ENCODE assay signal across 8 cellular contexts in the genomic region with DNA sequence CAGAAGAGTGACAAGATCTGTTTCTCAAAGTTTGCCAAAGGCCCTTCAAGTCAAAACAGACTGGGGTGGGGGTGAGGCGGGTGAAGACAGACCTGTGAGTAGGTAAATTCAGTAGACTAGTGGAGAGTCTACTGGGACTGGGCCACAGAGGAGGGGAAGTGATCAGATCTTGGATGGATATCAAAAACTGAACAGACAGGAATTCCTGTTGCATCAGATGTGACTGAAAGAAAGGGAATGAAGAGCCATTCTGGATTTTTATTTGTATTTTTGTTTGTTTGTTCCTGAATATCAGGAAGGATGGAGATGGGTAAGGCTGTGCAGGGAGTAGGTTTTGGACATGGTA. TPM values are rescaled to one million over a fixed set of nuclear protein-coding genes. Genes with fewer than 3 reads are reported as not detected.
DNase-seq lines count a peak whose midpoint lies in the region; ATAC-seq, FAIRE-seq and TF ChIP-seq lines count a peak whose summit lies in the region.
"Not testable (repeated sequence)": the region's sequence is repeated elsewhere in the genome, so short reads cannot be mapped to it uniquely, and the experiment has no call there.

No MANE protein-coding gene starts in this region.

- H3K4me1 ChIP-seq in CD4-positive, alpha-beta memory T cell (ENCODE audit: insufficient read depth, low read length), result peaks cover 12% of the 10 kb centered on the region
- not testable (repeated sequence) for H3K4me1 ChIP-seq in HUES64 (ENCODE audit: insufficient read depth, low read length); ascending aorta; endothelial cell of umbilical vein (ENCODE audit: control insufficient read depth, extremely low read depth, insufficient read depth, low read length); iPS-18a (ENCODE audit: control insufficient read depth, low read depth, low read length); subcutaneous abdominal adipose tissue (ENCODE audit: control insufficient read depth in 5 of 5, insufficient read depth in 5 of 5, low read length in 5 of 5)

- peak overlapping the region; percentile 34 for H3K4me2 ChIP-seq in endothelial cell of umbilical vein (ENCODE audit: insufficient read depth, low read length)

- intact Hi-C loops in CD4-positive, alpha-beta memory T cell (cut with micrococcal nuclease), result loop anchor here (5.0 kb wide), 1 partner anchor 194 kb away; a partner anchor contains a TSS
- intact Hi-C loops in ascending aorta (cut with DNase I), result loop anchor here (5.0 kb wide), 1 partner anchor 39 kb away; a partner anchor contains a TSS
- intact Hi-C loops in endothelial cell of umbilical vein (cut with micrococcal nuclease), result not testable (repeated sequence)

- not testable (repeated sequence) for TF ChIP-seq CTCF in ascending aorta (IDR thresholded peaks at IDR 0.05); endothelial cell of umbilical vein (IDR thresholded peaks at IDR 0.05; ENCODE audit: extremely low read depth in 1 of 2, insufficient read depth in 1 of 2, low read depth in 1 of 2, low read length in 2 of 2); nephron progenitor cell (IDR thresholded peaks at IDR 0.05)

- peak overlapping the region; percentile 75 to 88 (median 80) for H3K4me3 Mint-ChIP-seq in CD4-positive, alpha-beta memory T cell
- H3K4me3 Mint-ChIP-seq in T-helper 17 cell, result peak overlapping the region; percentile 67
- H3K4me3 Mint-ChIP-seq in nephron progenitor cell, result peak overlapping the region; percentile 85

- not testable (repeated sequence) for H3K79me2 ChIP-seq in endothelial cell of umbilical vein (ENCODE audit: control insufficient read depth, insufficient read depth, low read length)

- H3K36me3 Mint-ChIP-seq in CD4-positive, alpha-beta memory T cell, result peaks cover 48 to 54% of the 10 kb centered on the region in 2 donors
- not testable (repeated sequence) for H3K36me3 Mint-ChIP-seq in T-helper 17 cell (ENCODE audit: low read depth)
- H3K36me3 Mint-ChIP-seq in nephron progenitor cell (ENCODE audit: low read depth), result peaks cover 76% of the 10 kb centered on the region

- POLR2A ChIA-PET in CD4-positive, alpha-beta memory T cell (lab: Charles Lee; ENCODE audit: partially characterized antibody), result interaction anchor here (1.1 kb wide), 2 partner anchors 193 to 327 kb away, joined by 3 to 4 read pairs; a partner anchor contains a TSS
- POLR2A ChIA-PET in endothelial cell of umbilical vein (lab: Charles Lee), result not testable (repeated sequence)

- H3K9me3 ChIP-seq in CD4-positive, alpha-beta memory T cell (ENCODE audit: control insufficient read depth in 1 of 2, low read length in 2 of 2); HUES64 (ENCODE audit: insufficient read depth, low read depth, low read length); endothelial cell of umbilical vein (replicated peaks; ENCODE audit: control insufficient read depth, insufficient read depth, low read length); iPS-18a (ENCODE audit: control insufficient read depth, low read depth, low read length); subcutaneous abdominal adipose tissue (ENCODE audit: control insufficient read depth in 5 of 5, low read length in 5 of 5): not testable (repeated sequence)
- peaks cover 13% of the 10 kb centered on the region for H3K9me3 ChIP-seq in T-helper 17 cell (ENCODE audit: control insufficient read depth, low read length, poor library complexity, severe bottlenecking)
- H3K9me3 ChIP-seq in ascending aorta, result peaks cover 1 to 18% of the 10 kb centered on the region in 2 donors

- WGBS in HUES64, result no CpG with 5 or more reads among the region's 1 CpG

- H3K4me1 Mint-ChIP-seq in CD4-positive, alpha-beta memory T cell, result peaks cover 10 to 20% (median 15%) of the 10 kb centered on the region in 4 donors
- H3K4me1 Mint-ChIP-seq in T-helper 17 cell, result not testable (repeated sequence)
- H3K4me1 Mint-ChIP-seq in nephron progenitor cell, result peaks cover 15% of the 10 kb centered on the region

- dilution Hi-C loops in endothelial cell of umbilical vein (cut with MboI; ENCODE audit: extremely low pct_ligation_motif_present, low sequenced_read_pairs), result not testable (repeated sequence)

- CTCF ChIA-PET in CD4-positive, alpha-beta memory T cell (lab: Charles Lee; ENCODE audit: partially characterized antibody), result not testable (repeated sequence)
- CTCF ChIA-PET in endothelial cell of umbilical vein (lab: Charles Lee), result interaction anchor here (1.3 kb wide), 1 partner anchor 11 kb away, joined by 4 read pairs; a partner anchor contains a TSS

- ATAC-seq in T-helper 17 cell, result not testable (repeated sequence)

- TF ChIP-seq POLR2A in endothelial cell of umbilical vein (IDR thresholded peaks at IDR 0.05; ENCODE audit: low read depth, low read length), result not testable (repeated sequence)

- not testable (repeated sequence) for H2AFZ ChIP-seq in endothelial cell of umbilical vein (ENCODE audit: low read depth, low read length)

- H3K27ac ChIP-seq in CD4-positive, alpha-beta memory T cell (ENCODE audit: low read depth, low read length); HUES64 (ENCODE audit: low read depth, low read length); ascending aorta; endothelial cell of umbilical vein (ENCODE audit: insufficient read depth, low read depth, low read length); iPS-18a (ENCODE audit: low read length); subcutaneous abdominal adipose tissue (ENCODE audit: low read depth, low read length): not testable (repeated sequence)

- FAIRE-seq in endothelial cell of umbilical vein (lab: Jason Lieb, UNC), result not testable (repeated sequence)

- not testable (repeated sequence) for H3K9ac ChIP-seq in HUES64 (ENCODE audit: low read depth, low read length); endothelial cell of umbilical vein (replicated peaks; ENCODE audit: extremely low read depth, insufficient read depth, low read length)
- peak overlapping the region; percentile 23 for H3K9ac ChIP-seq in iPS-18a (ENCODE audit: low read length)
- peak overlapping the region in 1 of 5 donors; percentile 4 for H3K9ac ChIP-seq in subcutaneous abdominal adipose tissue (ENCODE audit: low read length in 5 of 5)

- peaks cover 2 to 55% (median 41%) of the 10 kb centered on the region in 8 donors for H3K9me3 Mint-ChIP-seq in CD4-positive, alpha-beta memory T cell
- peaks cover 80% of the 10 kb centered on the region for H3K9me3 Mint-ChIP-seq in nephron progenitor cell

- not testable (repeated sequence) for H3K27me3 Mint-ChIP-seq in CD4-positive, alpha-beta memory T cell; T-helper 17 cell
- peaks cover 13% of the 10 kb centered on the region for H3K27me3 Mint-ChIP-seq in nephron progenitor cell (ENCODE audit: low read depth, poor library complexity)

- not testable (repeated sequence) for H3K4me3 ChIP-seq in CD4-positive, alpha-beta memory T cell (ENCODE audit: low read length in 2 of 2)
- H3K4me3 ChIP-seq in HUES64 (ENCODE audit: low read length), result peak overlapping the region; percentile 45
- peak overlapping the region; percentile 16 to 35 for H3K4me3 ChIP-seq in ascending aorta
- H3K4me3 ChIP-seq in endothelial cell of umbilical vein (replicated peaks in 1 of 3; ENCODE audit: insufficient read depth in 1 of 3, low read depth in 1 of 3, low read length in 3 of 3), result peak overlapping the region in 1 of 3 experiments; percentile 33
- H3K4me3 ChIP-seq in iPS-18a (ENCODE audit: low read length), result peak overlapping the region; percentile 82
- peak overlapping the region in 4 of 5 donors; percentile 35 to 44 (median 42) for H3K4me3 ChIP-seq in subcutaneous abdominal adipose tissue (ENCODE audit: low read depth in 1 of 5, low read length in 5 of 5)

- not testable (repeated sequence) for DNase-seq in CD4-positive, alpha-beta memory T cell; T-helper 17 cell; ascending aorta (ENCODE audit: low spot score in 2 of 2); endothelial cell of umbilical vein (ENCODE audit: low read depth, low spot score); nephron progenitor cell

- not testable (repeated sequence) for H4K20me1 ChIP-seq in endothelial cell of umbilical vein (replicated peaks; ENCODE audit: control insufficient read depth, extremely low read depth, insufficient read depth, low read length)

- not testable (repeated sequence) for H3K27me3 ChIP-seq in CD4-positive, alpha-beta memory T cell (ENCODE audit: insufficient read depth, low read length); HUES64 (ENCODE audit: insufficient read depth, low read length); ascending aorta; endothelial cell of umbilical vein (ENCODE audit: control insufficient read depth in 2 of 2, insufficient read depth in 2 of 2, low read length in 2 of 2); iPS-18a (ENCODE audit: control insufficient read depth, insufficient read depth, low read length); subcutaneous abdominal adipose tissue (ENCODE audit: control insufficient read depth in 5 of 5, insufficient read depth in 4 of 5, low read length in 5 of 5)

- peaks cover 16% of the 10 kb centered on the region for H3K36me3 ChIP-seq in CD4-positive, alpha-beta memory T cell (ENCODE audit: insufficient read depth, low read length)
- H3K36me3 ChIP-seq in HUES64 (ENCODE audit: insufficient read depth, low read length) (peaks cover 27% of the 10 kb centered on the region), ascending aorta (peaks cover 21 to 34% of the 10 kb centered on the region in 2 donors), endothelial cell of umbilical vein (ENCODE audit: control insufficient read depth in 2 of 2, extremely low read depth in 1 of 2, insufficient read depth in 2 of 2, low read length in 2 of 2) (peaks cover 4 to 21% of the 10 kb centered on the region in 2 experiments), iPS-18a (ENCODE audit: control insufficient read depth, low read depth, low read length) (peaks cover 11% of the 10 kb centered on the region), subcutaneous abdominal adipose tissue (ENCODE audit: control insufficient read depth in 5 of 5, insufficient read depth in 5 of 5, low read length in 5 of 5) (peaks cover 4 to 26% (median 19%) of the 10 kb centered on the region in 5 donors)

- H3K27ac Mint-ChIP-seq in CD4-positive, alpha-beta memory T cell, result peak overlapping the region in 5 of 7 donors; percentile 16 to 86 (median 83)
- H3K27ac Mint-ChIP-seq in T-helper 17 cell, nephron progenitor cell: not testable (repeated sequence)

- not testable (repeated sequence) for H3K9me1 ChIP-seq in endothelial cell of umbilical vein (replicated peaks; ENCODE audit: control insufficient read depth, extremely low read depth, insufficient read depth, low read length)

- BruUV-seq in endothelial cell of umbilical vein (replicated peaks; lab: Mats Ljungman, UMichigan), result not testable (repeated sequence)

RNA-seq across cellular contexts. Expression of a gene that starts 0.7 kb away (rescaled TPM):
- 10 to 100 TPM; 25.3 to 28.4 TPM for total RNA-seq in CD4-positive, alpha-beta memory T cell
- polyA plus RNA-seq in CD4-positive, alpha-beta memory T cell, result 10 to 100 TPM in 1 of 2 donors, 1 to 10 TPM in 1; 7.5 to 11.7 TPM
- 5.2 TPM for polyA plus RNA-seq in HUES64 (2013, experiment 1 of 2)
- polyA plus RNA-seq in HUES64 (2013, experiment 2 of 2), result 6.8 TPM
- total RNA-seq in T-helper 17 cell (1 to 10 TPM; 6.8 to 7.0 TPM), ascending aorta (5.3 TPM), endothelial cell of umbilical vein (6.3 and 7.2 TPM in 2 replicates)
- polyA plus RNA-seq in endothelial cell of umbilical vein, result 5.1 and 6.4 TPM in 2 replicates
- polyA plus RNA-seq in endothelial cell of umbilical vein (2011; cell fraction: cytosol; rRNA removed), result 2.9 and 3.5 TPM in 2 replicates
- polyA plus RNA-seq in endothelial cell of umbilical vein (2011; cell fraction: nucleus; rRNA removed), result 10.5 TPM in 2 replicates
- 5.5 and 6.1 TPM in 2 replicates for polyA plus RNA-seq in endothelial cell of umbilical vein (2012)
- 5.1 and 6.7 TPM in 2 replicates for polyA minus RNA-seq in endothelial cell of umbilical vein
- 3.1 TPM for polyA minus RNA-seq in endothelial cell of umbilical vein (2011; cell fraction: cytosol; rRNA and poly(A)+ RNA removed)
- polyA minus RNA-seq in endothelial cell of umbilical vein (2011; cell fraction: nucleus; rRNA and poly(A)+ RNA removed), result 7.8 and 10.6 TPM in 2 replicates

RNA-seq across cellular contexts. Expression of a gene that starts 10.9 kb away (rescaled TPM):
- total RNA-seq in CD4-positive, alpha-beta memory T cell, result 10 to 100 TPM; 12.8 to 17.4 TPM
- polyA plus RNA-seq in CD4-positive, alpha-beta memory T cell, result 1 to 10 TPM; 2.0 to 2.8 TPM
- 5.9 TPM for polyA plus RNA-seq in HUES64 (2013, experiment 1 of 2)
- polyA plus RNA-seq in HUES64 (2013, experiment 2 of 2), result 6.5 TPM
- total RNA-seq in T-helper 17 cell, result 1 to 10 TPM; 1.4 to 1.5 TPM
- 3.7 TPM for total RNA-seq in ascending aorta
- total RNA-seq in endothelial cell of umbilical vein, result 6.4 and 7.0 TPM in 2 replicates
- polyA plus RNA-seq in endothelial cell of umbilical vein, result 1.5 and 3.1 TPM in 2 replicates
- 2.1 and 2.5 TPM in 2 replicates for polyA plus RNA-seq in endothelial cell of umbilical vein (2011; cell fraction: cytosol; rRNA removed)
- 3.5 TPM in 2 replicates for polyA plus RNA-seq in endothelial cell of umbilical vein (2011; cell fraction: nucleus; rRNA removed)
- 2.0 and 2.7 TPM in 2 replicates for polyA plus RNA-seq in endothelial cell of umbilical vein (2012)
- polyA minus RNA-seq in endothelial cell of umbilical vein, result 9.5 and 14.5 TPM in 2 replicates
- polyA minus RNA-seq in endothelial cell of umbilical vein (2011; cell fraction: cytosol; rRNA and poly(A)+ RNA removed), result 0.61 TPM
- polyA minus RNA-seq in endothelial cell of umbilical vein (2011; cell fraction: nucleus; rRNA and poly(A)+ RNA removed), result 9.6 and 12.5 TPM in 2 replicates

RNA-seq across cellular contexts. Expression of a gene that starts 11.5 kb away (rescaled TPM):
- 10 to 100 TPM; 25.3 to 28.7 TPM for total RNA-seq in CD4-positive, alpha-beta memory T cell
- polyA plus RNA-seq in CD4-positive, alpha-beta memory T cell, result 10 to 100 TPM in 1 of 2 donors, 1 to 10 TPM in 1; 5.2 to 15.2 TPM
- 4.6 TPM for polyA plus RNA-seq in HUES64 (2013, experiment 1 of 2)
- 5.4 TPM for polyA plus RNA-seq in HUES64 (2013, experiment 2 of 2)
- total RNA-seq in T-helper 17 cell (1 to 10 TPM; 5.0 to 8.1 TPM), ascending aorta (not detected), endothelial cell of umbilical vein (4.3 and 5.5 TPM in 2 replicates)
- 4.0 and 5.1 TPM in 2 replicates for polyA plus RNA-seq in endothelial cell of umbilical vein
- polyA plus RNA-seq in endothelial cell of umbilical vein (2011; cell fraction: cytosol; rRNA removed), result 2.0 and 2.3 TPM in 2 replicates
- 10.2 TPM in 2 replicates for polyA plus RNA-seq in endothelial cell of umbilical vein (2011; cell fraction: nucleus; rRNA removed)
- 3.0 TPM in 2 replicates for polyA plus RNA-seq in endothelial cell of umbilical vein (2012)
- 7.2 and 14.8 TPM in 2 replicates for polyA minus RNA-seq in endothelial cell of umbilical vein
- not detected for polyA minus RNA-seq in endothelial cell of umbilical vein (2011; cell fraction: cytosol; rRNA and poly(A)+ RNA removed)
- polyA minus RNA-seq in endothelial cell of umbilical vein (2011; cell fraction: nucleus; rRNA and poly(A)+ RNA removed), result 8.1 and 11.8 TPM in 2 replicates

RNA-seq across cellular contexts. Expression of a gene that starts 31.3 kb away (rescaled TPM):
- total RNA-seq in CD4-positive, alpha-beta memory T cell, result under 1 TPM; 0.36 to 0.76 TPM
- polyA plus RNA-seq in CD4-positive, alpha-beta memory T cell, result not detected
- 0.30 TPM for polyA plus RNA-seq in HUES64 (2013, experiment 1 of 2)
- polyA plus RNA-seq in HUES64 (2013, experiment 2 of 2), result 0.38 TPM
- not detected for total RNA-seq in T-helper 17 cell
- total RNA-seq in ascending aorta, result not detected
- 0.23 and 0.38 TPM in 2 replicates for total RNA-seq in endothelial cell of umbilical vein
- 0.08 and 0.14 TPM in 2 replicates for polyA plus RNA-seq in endothelial cell of umbilical vein
- 0.05 and 0.10 TPM in 2 replicates for polyA plus RNA-seq in endothelial cell of umbilical vein (2011; cell fraction: cytosol; rRNA removed)
- polyA plus RNA-seq in endothelial cell of umbilical vein (2011; cell fraction: nucleus; rRNA removed), result 0.46 and 0.55 TPM in 2 replicates
- 0.16 TPM in 2 replicates for polyA plus RNA-seq in endothelial cell of umbilical vein (2012)
- 0.42 and 1.00 TPM in 2 replicates for polyA minus RNA-seq in endothelial cell of umbilical vein
- not detected for polyA minus RNA-seq in endothelial cell of umbilical vein (2011; cell fraction: cytosol; rRNA and poly(A)+ RNA removed)
- polyA minus RNA-seq in endothelial cell of umbilical vein (2011; cell fraction: nucleus; rRNA and poly(A)+ RNA removed), result 0.72 TPM in 1 of 2 replicates, not detected in the other

RNA-seq across cellular contexts. Expression of a gene that starts 38.9 kb away (rescaled TPM):
- 10 to 100 TPM; 20.5 to 21.8 TPM for total RNA-seq in CD4-positive, alpha-beta memory T cell
- 1 to 10 TPM; 8.0 to 9.0 TPM for polyA plus RNA-seq in CD4-positive, alpha-beta memory T cell
- 5.9 TPM for polyA plus RNA-seq in HUES64 (2013, experiment 1 of 2)
- 7.2 TPM for polyA plus RNA-seq in HUES64 (2013, experiment 2 of 2)
- 1 to 10 TPM; 7.4 to 7.9 TPM for total RNA-seq in T-helper 17 cell
- 2.2 TPM for total RNA-seq in ascending aorta
- total RNA-seq in endothelial cell of umbilical vein, result 3.1 and 3.5 TPM in 2 replicates
- polyA plus RNA-seq in endothelial cell of umbilical vein, result 1.1 and 1.4 TPM in 2 replicates
- polyA plus RNA-seq in endothelial cell of umbilical vein (2011; cell fraction: cytosol; rRNA removed), result 1.3 and 1.6 TPM in 2 replicates
- 2.6 and 2.7 TPM in 2 replicates for polyA plus RNA-seq in endothelial cell of umbilical vein (2011; cell fraction: nucleus; rRNA removed)
- 1.9 and 2.0 TPM in 2 replicates for polyA plus RNA-seq in endothelial cell of umbilical vein (2012)
- 3.0 and 4.5 TPM in 2 replicates for polyA minus RNA-seq in endothelial cell of umbilical vein
- not detected for polyA minus RNA-seq in endothelial cell of umbilical vein (2011; cell fraction: cytosol; rRNA and poly(A)+ RNA removed)
- polyA minus RNA-seq in endothelial cell of umbilical vein (2011; cell fraction: nucleus; rRNA and poly(A)+ RNA removed), result 2.7 and 2.9 TPM in 2 replicates
